ENCODE assay signal across 1 cellular context in the genomic region with DNA sequence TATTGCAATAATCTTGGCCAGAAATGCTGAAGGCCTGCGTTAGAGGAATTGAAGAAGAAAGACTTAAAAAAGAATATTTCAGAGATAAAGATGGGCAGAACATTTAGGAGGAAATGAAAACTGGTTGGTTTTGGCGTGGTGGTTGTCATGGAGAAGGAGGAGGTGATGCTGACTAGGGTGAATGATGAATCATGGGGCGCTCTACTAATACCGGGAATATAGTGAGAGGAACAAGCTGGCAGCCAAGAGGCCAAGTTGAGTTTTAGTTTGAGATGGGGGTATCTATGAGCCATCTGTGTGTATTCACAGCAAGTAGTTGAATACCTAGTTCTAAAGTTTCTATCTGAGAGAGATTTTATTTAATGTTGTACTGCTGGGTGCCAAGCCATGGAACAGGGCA.
TF ChIP-seq lines count a peak whose summit lies in the region.

No MANE protein-coding gene starts in this region.

TF ChIP-seq in GM23338, 12 proteins besides CTCF, POLR2A, EP300 and RAD21:
- TF ChIP-seq ZNF114 (CRISPR knock-in tag; IDR thresholded peaks at IDR 0.05) = no peak
- TF ChIP-seq JUNB (IDR thresholded peaks at IDR 0.05; ENCODE audit: unreplicated experiment) = no peak
- TF ChIP-seq ZNF462 (CRISPR knock-in tag; IDR thresholded peaks at IDR 0.05) = no peak
- no peak for TF ChIP-seq NANOG (IDR thresholded peaks at IDR 0.05; ENCODE audit: borderline replicate concordance)
- TF ChIP-seq STAT1 (IDR thresholded peaks at IDR 0.05; ENCODE audit: unreplicated experiment) = no peak
- no peak for TF ChIP-seq POLR2AphosphoS5 (IDR thresholded peaks at IDR 0.05; ENCODE audit: low read depth)
- TF ChIP-seq, protein P1, sequence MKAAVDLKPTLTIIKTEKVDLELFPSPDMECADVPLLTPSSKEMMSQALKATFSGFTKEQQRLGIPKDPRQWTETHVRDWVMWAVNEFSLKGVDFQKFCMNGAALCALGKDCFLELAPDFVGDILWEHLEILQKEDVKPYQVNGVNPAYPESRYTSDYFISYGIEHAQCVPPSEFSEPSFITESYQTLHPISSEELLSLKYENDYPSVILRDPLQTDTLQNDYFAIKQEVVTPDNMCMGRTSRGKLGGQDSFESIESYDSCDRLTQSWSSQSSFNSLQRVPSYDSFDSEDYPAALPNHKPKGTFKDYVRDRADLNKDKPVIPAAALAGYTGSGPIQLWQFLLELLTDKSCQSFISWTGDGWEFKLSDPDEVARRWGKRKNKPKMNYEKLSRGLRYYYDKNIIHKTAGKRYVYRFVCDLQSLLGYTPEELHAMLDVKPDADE (IDR thresholded peaks at IDR 0.05) = no peak
- TF ChIP-seq EZH2 (IDR thresholded peaks at IDR 0.05; ENCODE audit: low read depth, unreplicated experiment) = no peak
- TF ChIP-seq EZH2phosphoT487 (IDR thresholded peaks at IDR 0.05; ENCODE audit: unreplicated experiment) = no peak
- TF ChIP-seq ZNF331 (CRISPR knock-in tag; IDR thresholded peaks at IDR 0.05; ENCODE audit: low read depth) = no peak
- no peak for TF ChIP-seq REST (IDR thresholded peaks at IDR 0.05; ENCODE audit: unreplicated experiment)
- no peak for TF ChIP-seq CREB1 (CRISPR knock-in tag; IDR thresholded peaks at IDR 0.05; ENCODE audit: low read depth)
